Comparison of ENCODE assay signal across 17 cellular contexts in genomic region chr7:69619619-69620018, GRCh38. TPM values are rescaled to one million over a fixed set of nuclear protein-coding genes. Genes with fewer than 3 reads are reported as not detected.
A peak's percentile ranks its signal among the peaks of the same experiment; 100 is the strongest.
DNase-seq lines count a peak whose midpoint lies in the region; ATAC-seq and TF ChIP-seq lines count a peak whose summit lies in the region.
"Had no signal": no experiment of that assay in that cellular context is flagged by ENCODE, and none has a peak within 500 bp of the region (broad histone marks: within the 10 kb centered on the region; RNA-seq: fewer than 3 reads in every experiment).

No MANE protein-coding gene starts in this region.

- ATAC-seq in SK-N-SH treated with all-trans-retinoic acid at 6 μM for 48 hours (peak; percentile 13; the same call in 1 of the 3 replicates), GM21526 (IDR thresholded peaks at IDR 0.05; ENCODE audit: low FRiP score, unreplicated experiment) (no peak), HG03378 (IDR thresholded peaks at IDR 0.05; ENCODE audit: unreplicated experiment) (no peak)
- ATAC-seq: Panc1, Right ventricle myocardium inferior had no signal

- DNase-seq in A673 (ENCODE audit: low spot score) (no peak), nephron progenitor cell (no peak), esophagus muscularis mucosa (ENCODE audit: extremely low spot score) (no peak), thyroid gland (no peak)
- DNase-seq: H7, IMR-90, NCI-H1694 treated with DMSO at 0.1 percent for 48 hours, NCI-H510A, NCI-H774 had no signal

- H3K36me3 ChIP-seq in A673 (ENCODE audit: insufficient read depth, low read length, poor library complexity, severe bottlenecking) (no peaks in the 10 kb centered on the region), HEK293 (ENCODE audit: control insufficient read depth in 2 of 2, insufficient read depth in 1 of 2, low read length in 2 of 2) (no peaks in the 10 kb centered on the region), esophagus muscularis mucosa (no peaks in the 10 kb centered on the region), thyroid gland (no peaks in the 10 kb centered on the region)

- BruUV-seq in A673 (replicated peaks; lab: Mats Ljungman, UMichigan): no TSS peak

- TF ChIP-seq POLR2A in esophagus muscularis mucosa (IDR thresholded peaks at IDR 0.05; ENCODE audit: low read depth): no peak
- TF ChIP-seq POLR2A in thyroid gland (IDR thresholded peaks at IDR 0.05): no peak

- TF ChIP-seq CTCF in A673 (conservative IDR thresholded peaks at IDR 0.05; ENCODE audit: low read depth, low read length) (no peak), HEK293 (tag by site-specific recombination; IDR thresholded peaks at IDR 0.05) (no peak), nephron progenitor cell (IDR thresholded peaks at IDR 0.05) (no peak), esophagus muscularis mucosa (IDR thresholded peaks at IDR 0.05) (no peak), thyroid gland (IDR thresholded peaks at IDR 0.05) (no peak)

- H3K27ac ChIP-seq in A673 (ENCODE audit: low read depth, low read length, poor library complexity, severe bottlenecking) (no peak overlapping the region), HEK293 (ENCODE audit: extremely low read depth, low read depth, low read length) (no peak overlapping the region), esophagus muscularis mucosa (replicated peaks in 1 of 4) (no peak overlapping the region), thyroid gland (no peak overlapping the region)
- H3K27ac ChIP-seq: SK-N-MC had no signal

- H3K9me3 ChIP-seq in A673 (ENCODE audit: low read depth, low read length, poor library complexity, severe bottlenecking) (no peaks in the 10 kb centered on the region), HEK293 (ENCODE audit: control insufficient read depth, insufficient read depth, low read depth, low read length) (no peaks in the 10 kb centered on the region), esophagus muscularis mucosa (no peaks in the 10 kb centered on the region), thyroid gland (no peaks in the 10 kb centered on the region)

- CTCF ChIA-PET in A673 (lab: Charles Lee): no interaction called here
- CTCF ChIA-PET in HEK293 (lab: Yijun Ruan, JAX): interaction anchor here (0.8 to 1.0 kb wide), 3 partner anchors 10 to 180 kb away, joined by 3 to 7 read pairs (median 4); no protein-coding TSS in a partner anchor

- H3K4me3 Mint-ChIP-seq in nephron progenitor cell: no peak overlapping the region
- H3K4me3 Mint-ChIP-seq: CD14-positive monocyte had no signal

- H3K4me1 ChIP-seq in A673 (ENCODE audit: insufficient read depth, low read length, poor library complexity, severe bottlenecking) (peaks cover 53% of the 10 kb centered on the region), HEK293 (ENCODE audit: control insufficient read depth, insufficient read depth, low read length) (peaks cover 49% of the 10 kb centered on the region), esophagus muscularis mucosa (peaks cover 2 to 62% (median 29%) of the 10 kb centered on the region in 4 donors), thyroid gland (no peaks in the 10 kb centered on the region)

- POLR2A ChIA-PET in A673 (lab: Charles Lee; ENCODE audit: low non-redundant PET): interaction anchor here (0.7 kb wide), 1 partner anchor 121 kb away, joined by 4 read pairs; no protein-coding TSS in a partner anchor
- POLR2A ChIA-PET in HEK293 (lab: Yijun Ruan, JAX): no interaction called here

- H3K4me3 ChIP-seq in A673 (ENCODE audit: low read depth, low read length, poor library complexity, severe bottlenecking) (peak overlapping the region; percentile 20), HEK293 (ENCODE audit: low read depth, low read length) (no peak overlapping the region), esophagus muscularis mucosa (no peak overlapping the region), thyroid gland (replicated peaks in 1 of 3) (no peak overlapping the region)

- 86% methylated on average over 2 of the region's 2 CpGs for WGBS in esophagus muscularis mucosa
- WGBS in thyroid gland, 2 donors: 93% methylated on average over 2 of the region's 2 CpGs

- H3K36me3 Mint-ChIP-seq in nephron progenitor cell (ENCODE audit: low read depth): no peaks in the 10 kb centered on the region
- H3K36me3 Mint-ChIP-seq: CD14-positive monocyte had no signal

- TF ChIP-seq EP300 in esophagus muscularis mucosa (IDR thresholded peaks at IDR 0.05): no peak

- H3K27me3 ChIP-seq in A673 (replicated peaks; ENCODE audit: insufficient read depth, low read depth, low read length, poor library complexity) (no peaks in the 10 kb centered on the region), esophagus muscularis mucosa (no peaks in the 10 kb centered on the region), thyroid gland (no peaks in the 10 kb centered on the region)

- peak overlapping the region; percentile 22 for H3K27ac Mint-ChIP-seq in nephron progenitor cell

- intact Hi-C loops in A673 (cut with micrococcal nuclease; ENCODE audit: unreplicated experiment): no loop called here
- intact Hi-C loops in esophagus muscularis mucosa (cut with DNase I): no loop called here
- intact Hi-C loops in thyroid gland (cut with DNase I): no loop called here

- peaks cover 87% of the 10 kb centered on the region for H3K4me1 Mint-ChIP-seq in nephron progenitor cell

- H3K27me3 Mint-ChIP-seq in nephron progenitor cell (ENCODE audit: low read depth, poor library complexity): no peaks in the 10 kb centered on the region

- H3K9me3 Mint-ChIP-seq in nephron progenitor cell: no peaks in the 10 kb centered on the region
- H3K9me3 Mint-ChIP-seq: CD14-positive monocyte had no signal

TF ChIP-seq in HEK293, 187 proteins besides CTCF, POLR2A, EP300 and RAD21:
- TF ChIP-seq EGR2 (tag by site-specific recombination; IDR thresholded peaks at IDR 0.05; ENCODE audit: low read depth) (peak; percentile 88), ZFHX2 (tag by site-specific recombination; conservative IDR thresholded peaks at IDR 0.05) (peak; percentile 91), ZNF658 (tag by site-specific recombination; IDR thresholded peaks at IDR 0.05) (no peak), HOXD13 (CRISPR knock-in tag; IDR thresholded peaks at IDR 0.05; ENCODE audit: borderline replicate concordance) (no peak), ZNF76 (tag by site-specific recombination; IDR thresholded peaks at IDR 0.05; ENCODE audit: borderline replicate concordance, low read depth) (no peak), ZSCAN23 (tag by site-specific recombination; IDR thresholded peaks at IDR 0.05) (no peak), ZNF132 (tag by site-specific recombination; IDR thresholded peaks at IDR 0.05; ENCODE audit: borderline replicate concordance) (no peak)

TF ChIP-seq in SK-N-SH treated with all-trans-retinoic acid at 6 μM for 48 hours, 23 proteins besides CTCF, POLR2A, EP300 and RAD21:
- no peak for TF ChIP-seq ZNF8 (CRISPR knock-in tag; IDR thresholded peaks at IDR 0.05)
- TF ChIP-seq ZFP3 (CRISPR knock-in tag; IDR thresholded peaks at IDR 0.05): no peak
- TF ChIP-seq ZC3H10 (CRISPR knock-in tag; IDR thresholded peaks at IDR 0.05): no peak
- no peak for TF ChIP-seq PPARA (CRISPR knock-in tag; IDR thresholded peaks at IDR 0.05; ENCODE audit: borderline replicate concordance)
- TF ChIP-seq ISL1 (CRISPR knock-in tag; IDR thresholded peaks at IDR 0.05): no peak
- TF ChIP-seq CREB5 (CRISPR knock-in tag; IDR thresholded peaks at IDR 0.05; ENCODE audit: low read depth): no peak
- no peak for TF ChIP-seq ZNF70 (CRISPR knock-in tag; IDR thresholded peaks at IDR 0.05)
- TF ChIP-seq ZNF565 (CRISPR knock-in tag; conservative IDR thresholded peaks at IDR 0.05; ENCODE audit: low read depth): no peak
- TF ChIP-seq CSDC2 (CRISPR knock-in tag; IDR thresholded peaks at IDR 0.05): no peak

RNA-seq across cellular contexts. Expression of gene AUTS2, which starts 21.3 kb away (rescaled TPM):
- total RNA-seq in A673 (2021) (42.1 and 44.3 TPM in 2 replicates), esophagus muscularis mucosa (10 to 100 TPM; 18.5 to 44.9 (median 34.2) TPM), thyroid gland (10 to 100 TPM; 14.9 to 27.2 (median 17.5) TPM)
